18 cellular contexts compared by ENCODE assay signal in the genomic region with DNA sequence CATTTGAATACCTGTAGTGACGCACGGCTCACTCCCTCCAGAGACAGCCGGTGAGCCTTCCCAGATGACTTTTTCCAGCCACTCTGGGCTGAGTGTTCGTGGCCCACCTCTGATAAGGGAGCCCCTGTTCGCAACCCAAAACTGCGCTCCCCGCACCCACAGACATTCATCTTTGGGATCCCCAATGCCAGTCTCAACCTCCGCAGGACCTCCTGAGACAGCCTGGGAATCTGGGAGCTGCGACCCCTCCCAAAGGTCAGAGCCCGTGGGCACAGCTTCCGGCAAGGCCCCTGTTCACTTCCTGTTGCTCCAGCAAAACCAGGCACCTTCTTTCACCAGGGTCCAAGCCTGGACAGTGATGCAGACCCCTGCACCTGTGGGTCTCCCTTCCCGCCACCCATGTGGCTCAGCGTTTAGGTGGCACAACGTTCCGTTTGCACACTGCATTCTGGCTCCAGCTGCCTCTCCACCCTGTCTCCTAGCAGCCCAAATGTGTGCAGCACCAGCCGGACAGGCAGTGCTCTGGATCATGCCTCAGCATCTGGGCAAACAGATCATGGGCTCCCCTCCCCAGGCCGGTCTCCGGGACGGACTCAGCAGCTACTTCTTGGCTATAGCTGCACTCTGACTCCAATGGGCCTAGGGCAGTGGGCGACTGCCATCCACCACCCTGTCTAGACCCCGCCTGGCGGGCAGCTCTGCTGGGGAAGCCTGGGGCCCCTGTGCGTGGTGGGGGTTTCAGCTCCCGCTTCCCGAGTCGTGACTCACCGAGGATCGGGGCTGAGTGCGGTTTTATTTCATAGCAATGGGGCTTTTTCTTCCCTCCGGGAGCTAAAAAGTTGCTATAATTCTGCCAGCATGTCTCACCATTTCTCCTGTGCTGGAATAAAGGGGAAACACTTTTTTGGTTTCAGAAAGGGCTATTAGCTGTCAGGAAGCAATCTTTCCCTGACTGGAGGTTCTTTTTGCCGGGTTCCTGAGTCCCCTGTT.
"Had no signal": no experiment of that assay in that cellular context is flagged by ENCODE, and none has a peak within 500 bp of the region (broad histone marks: within the 10 kb centered on the region; RNA-seq: fewer than 3 reads in every experiment).

No MANE protein-coding gene starts in this region.

- H3K27ac ChIP-seq: breast epithelium, neutrophil, suprapubic skin, uterus had no signal

- H3K9me3 ChIP-seq: breast epithelium, neutrophil, suprapubic skin, uterus had no signal

- H3K4me1 ChIP-seq: uterus had no signal

- H3K4me3 ChIP-seq: breast epithelium, suprapubic skin, uterus had no signal

- H3K27me3 ChIP-seq: uterus had no signal

- H3K36me3 ChIP-seq: breast epithelium, neutrophil, suprapubic skin, uterus had no signal

- DNase-seq: activated CD4-positive, alpha-beta T cell treated with anti-CD3 and anti-CD28 coated beads for 1 hour; activated CD4-positive, alpha-beta T cell treated with anti-CD3 and anti-CD28 coated beads, Interleukin-2, amount 50 U/mL, for 48 hours; activated effector memory CD4-positive, alpha-beta T cell treated with anti-CD3 and anti-CD28 coated beads, Interleukin-2, amount 50 U/mL, for 16 hours; activated T-cell treated with anti-CD3 and anti-CD28 coated beads, Interleukin-2, amount 50 U/mL, for 4 hours; amygdala; cortex of kidney; effector memory CD8-positive, alpha-beta T cell; hippocampal formation; mammary epithelial cell; naive thymus-derived CD4-positive, alpha-beta T cell; stimulated activated CD4-positive, alpha-beta T cell treated with anti-CD3 and anti-CD28 coated beads, Interleukin-12 subunit alpha, Interleukin-12 subunit beta, amount 100 ng/mL, for 4 hours; stimulated activated CD4-positive, alpha-beta T cell treated with anti-CD3 and anti-CD28 coated beads, Interleukin-2, amount 100 ng/mL, for 48 hours; stimulated activated naive CD4-positive, alpha-beta T cell treated with Interleukin-2 at 50 U/mL for 16 hours; SW 1271; uterus had no signal
